23 cellular contexts compared by ENCODE assay signal in genomic region chr7:155383756-155384491, GRCh38.
DNase-seq lines count a peak whose midpoint lies in the region; ATAC-seq, FAIRE-seq and TF ChIP-seq lines count a peak whose summit lies in the region.
"Had no signal": no experiment of that assay in that cellular context is flagged by ENCODE, and none has a peak within 500 bp of the region (broad histone marks: within the 10 kb centered on the region; RNA-seq: fewer than 3 reads in every experiment).

No MANE protein-coding gene starts in this region.

- H3K4me3 Mint-ChIP-seq in chondrocyte (ENCODE audit: unreplicated experiment) = no peak overlapping the region
- H3K4me3 Mint-ChIP-seq: B cell; CD4-positive, CD25-positive, alpha-beta regulatory T cell; CD8-positive, alpha-beta T cell; H9 had no signal

- H3K27ac ChIP-seq in HepG2 (ENCODE audit: extremely low read length, insufficient read depth, low read length) = no peak overlapping the region
- H3K27ac ChIP-seq: 22Rv1, BLaER1, C4-2B, GM23248 had no signal

- H3K27ac Mint-ChIP-seq in chondrocyte (ENCODE audit: unreplicated experiment) = no peak overlapping the region
- H3K27ac Mint-ChIP-seq: B cell; CD4-positive, CD25-positive, alpha-beta regulatory T cell; CD8-positive, alpha-beta T cell; H9 had no signal

- 16% methylated on average over 7 of the region's 19 CpGs for WGBS in HepG2 (ENCODE audit: low lambda C conversion rate)

- peaks cover 83% of the 10 kb centered on the region for H3K27me3 Mint-ChIP-seq in chondrocyte (ENCODE audit: low read depth)

- intact Hi-C loops in HepG2 (cut with micrococcal nuclease; ENCODE audit: unreplicated experiment) = loop anchor here (10.0 kb wide), 1 partner anchor 381 kb away; no protein-coding TSS in a partner anchor

- peak; percentile 8; the same call in 2 of the 3 replicates for ATAC-seq in HepG2
- ATAC-seq: CD8-positive, alpha-beta T cell; HCT116 had no signal

- no peak for TF ChIP-seq POLR2A in HepG2 (IDR thresholded peaks at IDR 0.05; ENCODE audit: insufficient read depth in 1 of 2, low read depth in 2 of 2, low read length in 2 of 2)

- TF ChIP-seq CTCF in chondrocyte (IDR thresholded peaks at IDR 0.05) = no peak
- TF ChIP-seq CTCF in HepG2 (CRISPR knock-in tag; IDR thresholded peaks at IDR 0.05) = no peak

- H3K36me3 Mint-ChIP-seq in chondrocyte (ENCODE audit: low read depth) = peaks cover 2% of the 10 kb centered on the region
- H3K36me3 Mint-ChIP-seq: CD4-positive, CD25-positive, alpha-beta regulatory T cell; CD8-positive, alpha-beta T cell had no signal

- peaks cover 8 to 82% of the 10 kb centered on the region in 2 experiments; a peak in 4 of 5 replicates for H3K27me3 ChIP-seq in HepG2 (ENCODE audit: control insufficient read depth in 1 of 2, insufficient read depth in 2 of 2, low read length in 2 of 2)

- H3K4me3 ChIP-seq in HepG2 (replicated peaks in 1 of 3; ENCODE audit: insufficient read depth in 1 of 3, low read depth in 2 of 3, low read length in 3 of 3) = no peak overlapping the region
- H3K4me3 ChIP-seq: BLaER1, GM23248 had no signal

- no peak overlapping the region for H2AFZ ChIP-seq in HepG2 (ENCODE audit: low read length)
- H2AFZ ChIP-seq: GM23248 had no signal

- no peaks in the 10 kb centered on the region for H3K79me2 ChIP-seq in HepG2 (ENCODE audit: insufficient read depth, low read length)

- TF ChIP-seq EP300 in HepG2 (IDR thresholded peaks at IDR 0.05; ENCODE audit: low read depth in 2 of 2, low read length in 2 of 2) (no peak), HepG2 (CRISPR knock-in tag; IDR thresholded peaks at IDR 0.05; ENCODE audit: borderline replicate concordance) (no peak)

- no peak overlapping the region for H3K4me2 ChIP-seq in HepG2 (ENCODE audit: low read depth, low read length)
- H3K4me2 ChIP-seq: BLaER1 had no signal

- peaks cover 35% of the 10 kb centered on the region for H3K4me1 ChIP-seq in HepG2 (ENCODE audit: insufficient read depth, low read length)

- BruUV-seq in HepG2 (replicated peaks; lab: Mats Ljungman, UMichigan) = no TSS peak

- H3K9me3 Mint-ChIP-seq in chondrocyte (ENCODE audit: low read depth) = no peaks in the 10 kb centered on the region
- H3K9me3 Mint-ChIP-seq: CD8-positive, alpha-beta T cell had no signal

- peaks cover 10% of the 10 kb centered on the region for H3K4me1 Mint-ChIP-seq in chondrocyte (ENCODE audit: low read depth)

- POLR2A ChIA-PET in HepG2 (lab: Yijun Ruan, JAX) = no interaction called here

- no peak for TF ChIP-seq RAD21 in HepG2 (CRISPR knock-in tag; IDR thresholded peaks at IDR 0.05)

- no peak for FAIRE-seq in HepG2 (lab: Jason Lieb, UNC)
- FAIRE-seq: A204.1, G401.6, GM12892 had no signal

- no peaks in the 10 kb centered on the region for H4K20me1 ChIP-seq in HepG2 (ENCODE audit: insufficient read depth, low read length)

- no peaks in the 10 kb centered on the region for H3K9me3 ChIP-seq in HepG2 (ENCODE audit: low read length)
- H3K9me3 ChIP-seq: BLaER1, Caco-2 had no signal

- H3K36me3 ChIP-seq in HepG2 (replicated peaks in 1 of 2; ENCODE audit: control insufficient read depth in 1 of 2, insufficient read depth in 2 of 2, low read length in 2 of 2) = no peaks in the 10 kb centered on the region
- H3K36me3 ChIP-seq: BLaER1 had no signal

- no peak overlapping the region for H3K9ac ChIP-seq in HepG2 (ENCODE audit: insufficient read depth, low read depth, low read length)
- H3K9ac ChIP-seq: BLaER1, GM23248 had no signal

- in situ Hi-C loops in HepG2 (cut with HindIII; ENCODE audit: extremely low pct_ligation_motif_present, low pct_unique_long_range_greater_than_20kb) = loop anchor here (25.0 kb wide), 1 partner anchor 378 kb away; no protein-coding TSS in a partner anchor

- peak; percentile 32 for DNase-seq in DMS 273 (lab: John Stamatoyannopoulos, UW; ENCODE audit: unreplicated experiment)
- DNase-seq in DMS 273 treated with DMSO at 0.1 percent for 48 hours (lab: John Stamatoyannopoulos, UW) = no peak
- DNase-seq in chondrocyte (ENCODE audit: low spot score) = peak; percentile 87
- peak; percentile 18 for DNase-seq in HepG2 (ENCODE audit: low spot score)
- DNase-seq in retina = peak; percentile 21
- DNase-seq in DMS53 treated with DMSO at 0.1 percent for 48 hours (lab: John Stamatoyannopoulos, UW; ENCODE audit: unreplicated experiment) = no peak
- no peak for DNase-seq in MV-4-11 (lab: John Stamatoyannopoulos, UW)
- no peak for DNase-seq in activated naive CD4-positive, alpha-beta T cell treated with Interleukin-2 at 50 U/mL for 16 hours
- DNase-seq: Caco-2; CD4-positive, CD25-positive, alpha-beta regulatory T cell; CD8-positive, alpha-beta T cell; DMS53; DND-41; GM23248; H9 had no signal

- CTCF ChIA-PET in HepG2 (lab: Yijun Ruan, JAX; ENCODE audit: low intra/inter-chr PET ratio, low total read pairs) = no interaction called here

TF ChIP-seq in HepG2, 621 proteins besides CTCF, POLR2A, EP300 and RAD21 (continues in another document):
- TF ChIP-seq AHDC1 (CRISPR knock-in tag; IDR thresholded peaks at IDR 0.05; ENCODE audit: borderline replicate concordance) = no peak
- TF ChIP-seq, protein P1, sequence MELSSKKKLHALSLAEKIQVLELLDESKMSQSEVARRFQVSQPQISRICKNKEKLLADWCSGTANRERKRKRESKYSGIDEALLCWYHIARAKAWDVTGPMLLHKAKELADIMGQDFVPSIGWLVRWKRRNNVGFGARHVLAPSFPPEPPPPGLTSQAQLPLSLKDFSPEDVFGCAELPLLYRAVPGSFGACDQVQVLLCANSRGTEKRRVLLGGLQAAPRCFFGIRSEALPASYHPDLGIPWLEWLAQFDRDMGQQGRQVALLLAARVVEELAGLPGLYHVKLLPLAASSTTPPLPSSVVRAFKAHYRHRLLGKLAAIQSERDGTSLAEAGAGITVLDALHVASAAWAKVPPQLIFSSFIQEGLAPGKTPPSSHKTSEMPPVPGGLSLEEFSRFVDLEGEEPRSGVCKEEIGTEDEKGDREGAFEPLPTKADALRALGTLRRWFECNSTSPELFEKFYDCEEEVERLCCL (CRISPR knock-in tag; IDR thresholded peaks at IDR 0.05; ENCODE audit: borderline replicate concordance) = no peak
- TF ChIP-seq TMF1 (CRISPR knock-in tag; IDR thresholded peaks at IDR 0.05; ENCODE audit: low read depth) = no peak
- TF ChIP-seq ZNF672 (CRISPR knock-in tag; IDR thresholded peaks at IDR 0.05) = no peak
- TF ChIP-seq, protein P2, sequence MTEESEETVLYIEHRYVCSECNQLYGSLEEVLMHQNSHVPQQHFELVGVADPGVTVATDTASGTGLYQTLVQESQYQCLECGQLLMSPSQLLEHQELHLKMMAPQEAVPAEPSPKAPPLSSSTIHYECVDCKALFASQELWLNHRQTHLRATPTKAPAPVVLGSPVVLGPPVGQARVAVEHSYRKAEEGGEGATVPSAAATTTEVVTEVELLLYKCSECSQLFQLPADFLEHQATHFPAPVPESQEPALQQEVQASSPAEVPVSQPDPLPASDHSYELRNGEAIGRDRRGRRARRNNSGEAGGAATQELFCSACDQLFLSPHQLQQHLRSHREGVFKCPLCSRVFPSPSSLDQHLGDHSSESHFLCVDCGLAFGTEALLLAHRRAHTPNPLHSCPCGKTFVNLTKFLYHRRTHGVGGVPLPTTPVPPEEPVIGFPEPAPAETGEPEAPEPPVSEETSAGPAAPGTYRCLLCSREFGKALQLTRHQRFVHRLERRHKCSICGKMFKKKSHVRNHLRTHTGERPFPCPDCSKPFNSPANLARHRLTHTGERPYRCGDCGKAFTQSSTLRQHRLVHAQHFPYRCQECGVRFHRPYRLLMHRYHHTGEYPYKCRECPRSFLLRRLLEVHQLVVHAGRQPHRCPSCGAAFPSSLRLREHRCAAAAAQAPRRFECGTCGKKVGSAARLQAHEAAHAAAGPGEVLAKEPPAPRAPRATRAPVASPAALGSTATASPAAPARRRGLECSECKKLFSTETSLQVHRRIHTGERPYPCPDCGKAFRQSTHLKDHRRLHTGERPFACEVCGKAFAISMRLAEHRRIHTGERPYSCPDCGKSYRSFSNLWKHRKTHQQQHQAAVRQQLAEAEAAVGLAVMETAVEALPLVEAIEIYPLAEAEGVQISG (CRISPR knock-in tag; IDR thresholded peaks at IDR 0.05) = no peak
- TF ChIP-seq FOXP1 (IDR thresholded peaks at IDR 0.05) = no peak
- no peak for TF ChIP-seq FOXP1 (CRISPR knock-in tag; IDR thresholded peaks at IDR 0.05)

Comparison
In these comparisons a context has a peak if more than half of its experiments do, and no peak if none do; other contexts are left out.
1. DNase-seq: peak in DMS 273 (single experiment), chondrocyte (single experiment), HepG2 (single experiment) and retina (single experiment); none in DMS 273 treated with DMSO at 0.1 percent for 48 hours (single experiment), DMS53 treated with DMSO at 0.1 percent for 48 hours (single experiment), MV-4-11 (single experiment) and activated naive CD4-positive, alpha-beta T cell treated with Interleukin-2 at 50 U/mL for 16 hours (single experiment).